2 cellular contexts compared by ENCODE assay signal in the genomic region with DNA sequence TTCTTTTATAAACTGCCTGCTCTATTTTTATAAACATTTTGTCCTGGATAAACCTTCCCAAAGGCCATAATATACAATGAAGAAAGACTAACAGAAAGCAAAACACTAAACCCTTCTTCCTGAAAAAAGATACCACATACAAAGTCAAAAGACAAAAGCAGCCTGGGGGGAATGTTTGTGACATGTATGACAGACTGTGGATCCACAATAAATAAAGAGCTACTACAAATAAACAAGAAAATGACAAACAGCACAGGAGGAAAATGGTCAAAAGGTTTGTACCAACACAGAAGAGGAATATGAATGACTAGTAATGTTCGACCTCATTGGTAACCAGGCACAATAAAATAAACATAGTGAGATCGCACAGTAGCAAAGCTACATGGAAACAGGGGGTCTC.
TF ChIP-seq lines count a peak whose summit lies in the region.

No MANE protein-coding gene starts in this region.

TF ChIP-seq in HepG2, 621 proteins besides CTCF, POLR2A, EP300 and RAD21:
- no peak for TF ChIP-seq TRIM22 (IDR thresholded peaks at IDR 0.05)
- TF ChIP-seq ZSCAN12 (CRISPR knock-in tag; IDR thresholded peaks at IDR 0.05) = no peak
- TF ChIP-seq ZSCAN5A (CRISPR knock-in tag; IDR thresholded peaks at IDR 0.05; ENCODE audit: borderline replicate concordance) = no peak
- no peak for TF ChIP-seq MIER2 (CRISPR knock-in tag; IDR thresholded peaks at IDR 0.05)
- TF ChIP-seq MXI1 (IDR thresholded peaks at IDR 0.05; ENCODE audit: borderline replicate concordance, low read depth, low read length) = no peak
- TF ChIP-seq, protein P1, sequence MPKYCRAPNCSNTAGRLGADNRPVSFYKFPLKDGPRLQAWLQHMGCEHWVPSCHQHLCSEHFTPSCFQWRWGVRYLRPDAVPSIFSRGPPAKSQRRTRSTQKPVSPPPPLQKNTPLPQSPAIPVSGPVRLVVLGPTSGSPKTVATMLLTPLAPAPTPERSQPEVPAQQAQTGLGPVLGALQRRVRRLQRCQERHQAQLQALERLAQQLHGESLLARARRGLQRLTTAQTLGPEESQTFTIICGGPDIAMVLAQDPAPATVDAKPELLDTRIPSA (CRISPR knock-in tag; IDR thresholded peaks at IDR 0.05; ENCODE audit: borderline replicate concordance) = no peak
- no peak for TF ChIP-seq ZHX1 (CRISPR knock-in tag; IDR thresholded peaks at IDR 0.05; ENCODE audit: low read depth)
TF ChIP-seq in HepG2: peak in this region for 0.

TF ChIP-seq in H1, 55 proteins besides CTCF, POLR2A, EP300 and RAD21:
- TF ChIP-seq KDM1A (IDR thresholded peaks at IDR 0.05; ENCODE audit: borderline replicate concordance, low read length) = peak; percentile 84
- no peak for TF ChIP-seq GTF2F1 (IDR thresholded peaks at IDR 0.05; ENCODE audit: borderline replicate concordance, low read depth, low read length)
TF ChIP-seq in H1: peak in this region for 1.
